15 cellular contexts compared by ENCODE assay signal in genomic region chr6:17240803-17241500, GRCh38. TPM values are rescaled to one million over a fixed set of nuclear protein-coding genes. Genes with fewer than 3 reads are reported as not detected.
DNase-seq lines count a peak whose midpoint lies in the region; ATAC-seq, FAIRE-seq and TF ChIP-seq lines count a peak whose summit lies in the region.
"Had no signal": no experiment of that assay in that cellular context is flagged by ENCODE, and none has a peak within 500 bp of the region (broad histone marks: within the 10 kb centered on the region; RNA-seq: fewer than 3 reads in every experiment).

No MANE protein-coding gene starts in this region.

- WGBS in H1 (ENCODE audit: extremely low coverage in 1 of 2, insufficient coverage in 1 of 2, insufficient read length in 1 of 2, insufficient replicate concordance in 2 of 2, low coverage in 1 of 2, low lambda C conversion rate in 2 of 2, missing lambda C conversion rate in 1 of 2), 2 experiments: 67% methylated on average over 3 of the region's 3 CpGs; no CpG with 5 or more reads in 1 of the 2 experiments

- TF ChIP-seq POLR2A in H1 (IDR thresholded peaks at IDR 0.05; ENCODE audit: control extremely low read depth in 1 of 2, low read depth in 2 of 2, low read length in 2 of 2): no peak

- no peak overlapping the region for H2BK120ac ChIP-seq in H1 (replicated peaks; ENCODE audit: low read depth, low read length)

- no peak overlapping the region for H2BK12ac ChIP-seq in H1 (ENCODE audit: low read depth, low read length)

- no peak overlapping the region for H2AFZ ChIP-seq in H1 (ENCODE audit: low read length)
- H2AFZ ChIP-seq: GM23248 had no signal

- H4K91ac ChIP-seq in H1 (replicated peaks; ENCODE audit: insufficient read length, low read length): no peak overlapping the region

- no peak overlapping the region for H2BK5ac ChIP-seq in H1 (ENCODE audit: low read depth, low read length)

- TF ChIP-seq RAD21 in H1 (IDR thresholded peaks at IDR 0.05 in 1 of 2, conservative IDR thresholded peaks at IDR 0.05 in 1 of 2; ENCODE audit: low read depth in 2 of 2, low read length in 2 of 2): no peak

- FAIRE-seq in H1 (lab: Jason Lieb, UNC): no peak

- H2BK15ac ChIP-seq in H1 (ENCODE audit: low read length): no peak overlapping the region

- POLR2A ChIA-PET in H1 (lab: Charles Lee; ENCODE audit: partially characterized antibody): no interaction called here

- no peak overlapping the region for H3K18ac ChIP-seq in H1 (ENCODE audit: extremely low read depth, low read length)

- peak; percentile 3 for DNase-seq in SKM-1 treated with dmso at 0.1 percent for 144 hours (lab: John Stamatoyannopoulos, UW; ENCODE audit: unreplicated experiment)
- no peak for DNase-seq in SKM-1 (lab: John Stamatoyannopoulos, UW; ENCODE audit: unreplicated experiment)
- DNase-seq in NAMALWA (ENCODE audit: low spot score): peak; percentile 5
- no peak for DNase-seq in H1 (ENCODE audit: low read depth in 1 of 2, low spot score in 2 of 2)
- DNase-seq in occipital lobe (lab: John Stamatoyannopoulos, UW): no peak
- no peak for DNase-seq in T-helper 1 cell
- DNase-seq: 8988T; AML-193; CD4-positive, CD25-positive, alpha-beta regulatory T cell; DMS53; GM23248 had no signal

- no peaks in the 10 kb centered on the region for H3K79me1 ChIP-seq in H1 (ENCODE audit: low read depth, low read length)

- H4K8ac ChIP-seq in H1 (ENCODE audit: extremely low read depth, insufficient read depth, low read length): no peak overlapping the region

- H3K27ac ChIP-seq in H1 (ENCODE audit: low read depth, low read length): no peak overlapping the region
- H3K27ac ChIP-seq: BLaER1, GM23248 had no signal

- H3K4ac ChIP-seq in H1 (replicated peaks; ENCODE audit: insufficient read length, low read depth, low read length): no peak overlapping the region

- no peak overlapping the region for H4K5ac ChIP-seq in H1 (ENCODE audit: insufficient read length, low read depth, low read length)

- no peaks in the 10 kb centered on the region for H3K79me2 ChIP-seq in H1 (ENCODE audit: control insufficient read depth in 1 of 2, insufficient read depth in 2 of 2, low read length in 2 of 2)

- TF ChIP-seq EP300 in H1 (IDR thresholded peaks at IDR 0.05; ENCODE audit: borderline replicate concordance in 1 of 2, low read depth in 2 of 2, low read length in 2 of 2): no peak

- no peak overlapping the region for H2BK20ac ChIP-seq in H1 (ENCODE audit: low read length)

- ATAC-seq in GM19397 (IDR thresholded peaks at IDR 0.05; ENCODE audit: unreplicated experiment): no peak

- no peaks in the 10 kb centered on the region; a peak in 1 of 4 replicates for H3K9me3 ChIP-seq in H1 (ENCODE audit: insufficient read depth in 2 of 2, low read depth in 1 of 2, low read length in 1 of 2)
- H3K9me3 ChIP-seq: HAP-1 had no signal

- no peaks in the 10 kb centered on the region for H3K36me3 ChIP-seq in H1 (ENCODE audit: control insufficient read depth in 2 of 4, insufficient read depth in 4 of 4, low read length in 3 of 4)
- H3K36me3 ChIP-seq: BLaER1, HAP-1 had no signal

- no peaks in the 10 kb centered on the region for H4K20me1 ChIP-seq in H1 (replicated peaks in 1 of 2; ENCODE audit: control insufficient read depth in 1 of 2, insufficient read depth in 2 of 2, low read length in 2 of 2)
- H4K20me1 ChIP-seq: BLaER1 had no signal

- TF ChIP-seq CTCF in H1 (IDR thresholded peaks at IDR 0.05; ENCODE audit: control extremely low read depth in 1 of 3, insufficient read depth in 1 of 3, low read depth in 1 of 3, low read length in 3 of 3): no peak

- no peak overlapping the region for H2AK5ac ChIP-seq in H1 (ENCODE audit: low read depth, low read length)

- no peaks in the 10 kb centered on the region for H3K4me1 ChIP-seq in H1 (replicated peaks in 1 of 4; ENCODE audit: control insufficient read depth in 3 of 4, insufficient read depth in 4 of 4, low read length in 3 of 4)
- H3K4me1 ChIP-seq: BLaER1 had no signal

- H3K56ac ChIP-seq in H1 (replicated peaks; ENCODE audit: insufficient read length, low read depth, low read length): no peak overlapping the region

- H3K23ac ChIP-seq in H1 (ENCODE audit: insufficient read length): no peak overlapping the region

- H3K27me3 ChIP-seq in H1 (replicated peaks in 1 of 4; ENCODE audit: control insufficient read depth in 3 of 4, extremely low read depth in 1 of 4, insufficient read depth in 3 of 4, low read length in 3 of 4): no peaks in the 10 kb centered on the region
- H3K27me3 ChIP-seq: BLaER1 had no signal

- H3K4me3 ChIP-seq in H1 (ENCODE audit: extremely low read depth in 1 of 4, insufficient read depth in 2 of 4, low read depth in 3 of 4, low read length in 4 of 4): no peak overlapping the region
- H3K4me3 ChIP-seq: BLaER1, GM23248, HAP-1 had no signal

- no peak overlapping the region for H3K4me2 ChIP-seq in H1 (ENCODE audit: insufficient read depth in 1 of 2, low read depth in 2 of 2, low read length in 2 of 2)
- H3K4me2 ChIP-seq: BLaER1 had no signal

- H3K23me2 ChIP-seq in H1 (ENCODE audit: low read depth, low read length): no peaks in the 10 kb centered on the region

- H3K14ac ChIP-seq in H1 (ENCODE audit: insufficient read length): no peak overlapping the region

- CTCF ChIA-PET in H1 (lab: Charles Lee; ENCODE audit: partially characterized antibody): no interaction called here

- no peak overlapping the region for H3K9ac ChIP-seq in H1 (replicated peaks in 1 of 4; ENCODE audit: extremely low read depth in 1 of 4, low read depth in 3 of 4, low read length in 3 of 4)
- H3K9ac ChIP-seq: BLaER1, GM23248 had no signal

TF ChIP-seq in H1, 55 proteins besides CTCF, POLR2A, EP300 and RAD21:
- TF ChIP-seq NRF1 (IDR thresholded peaks at IDR 0.05; ENCODE audit: low read depth, low read length): no peak
- peak; percentile 31; the same call in 1 of the 2 replicates for TF ChIP-seq USF2 (IDR thresholded peaks at IDR 0.05; ENCODE audit: low read length)

RNA-seq across cellular contexts. Expression of gene RBM24, which starts 40.2 kb away (rescaled TPM):
- total RNA-seq in H1 (2021; fragmentation: NEBNext Ultra II Directional; extraction: Animal tissue kit (Norgen Biotek cat#: 25700)): 0.38 and 0.52 TPM in 2 replicates
- polyA plus RNA-seq in H1 (2011; rRNA removed): 2.6 and 3.2 TPM in 2 replicates
- 1.3 TPM for polyA plus RNA-seq in H1 (2011; cell fraction: cytosol; rRNA removed)
- 3.1 TPM for polyA plus RNA-seq in H1 (2011; cell fraction: nucleus; rRNA removed)
- 0.62 to 1.4 TPM (median 1.1 TPM) in 4 replicates for polyA plus RNA-seq in H1 (2012, experiment 1 of 2)
- polyA plus RNA-seq in H1 (2012, experiment 2 of 2): 0.43 TPM
- 0.22 TPM for polyA plus RNA-seq in H1 (2013, experiment 1 of 2)
- 0.17 TPM for polyA plus RNA-seq in H1 (2013, experiment 2 of 2)
- polyA minus RNA-seq in H1 (2011; rRNA and poly(A)+ RNA removed): 1.9 and 2.8 TPM in 2 replicates
- not detected for polyA minus RNA-seq in H1 (2011; cell fraction: cytosol; rRNA and poly(A)+ RNA removed)
- 0.70 TPM for polyA minus RNA-seq in H1 (2011; cell fraction: nucleus; rRNA and poly(A)+ RNA removed)
- 31.2 TPM for total RNA-seq in occipital lobe
- total RNA-seq: CD4-positive, CD25-positive, alpha-beta regulatory T cell; HT-29 had no signal
- polyA plus RNA-seq: CD4-positive, CD25-positive, alpha-beta regulatory T cell had no signal

Comparison
In these comparisons a context has a peak if more than half of its experiments do, and no peak if none do; other contexts are left out.
1. DNase-seq: peak in SKM-1 treated with dmso at 0.1 percent for 144 hours (single experiment) and NAMALWA (single experiment); none in SKM-1 (single experiment), H1 (0 of 2), occipital lobe (single experiment) and T-helper 1 cell (0 of 5).
2. RNA of gene RBM24, which starts 40.2 kb away (total RNA-seq): 31.2 TPM in occipital lobe (single experiment); 0.38 to 0.52 TPM in H1; every median in the first group is over 10 times any median in the second.